In genomic region chr18:41747723-41748242, GRCh38 we compare ENCODE assay signal across 25 cellular contexts.
A peak's percentile ranks its signal among the peaks of the same experiment; 100 is the strongest.
DNase-seq lines count a peak whose midpoint lies in the region; ATAC-seq, FAIRE-seq and TF ChIP-seq lines count a peak whose summit lies in the region.
"Had no signal": no experiment of that assay in that cellular context is flagged by ENCODE, and none has a peak within 500 bp of the region (broad histone marks: within the 10 kb centered on the region; RNA-seq: fewer than 3 reads in every experiment).

No MANE protein-coding gene starts in this region.

- no peak for FAIRE-seq in A549 (lab: Jason Lieb, UNC)
- FAIRE-seq in D721Med (lab: Jason Lieb, UNC) = peak; percentile 6
- no peak for FAIRE-seq in K562 (lab: Jason Lieb, UNC)
- FAIRE-seq: A204.1, GM12878, GM12892, GM18507 had no signal

- TF ChIP-seq RAD21 in A549 (conservative IDR thresholded peaks at IDR 0.05 in 1 of 2, IDR thresholded peaks at IDR 0.05 in 1 of 2) = no peak
- no peak for TF ChIP-seq RAD21 in K562 (CRISPR knock-in tag; conservative IDR thresholded peaks at IDR 0.05 in 1 of 2, IDR thresholded peaks at IDR 0.05 in 1 of 2)

- no peaks in the 10 kb centered on the region for H3K4me1 ChIP-seq in A549
- no peaks in the 10 kb centered on the region for H3K4me1 ChIP-seq in K562 (replicated peaks in 1 of 2; ENCODE audit: control insufficient read depth in 2 of 2, insufficient read depth in 2 of 2, low read length in 2 of 2)
- H3K4me1 ChIP-seq: Caco-2 had no signal

- H3K9me1 ChIP-seq in K562 (ENCODE audit: control insufficient read depth, insufficient read depth, low read length) = no peaks in the 10 kb centered on the region

- H3K27ac ChIP-seq in A549 = no peak overlapping the region
- H3K27ac ChIP-seq in K562 (ENCODE audit: extremely low read depth, low read depth, low read length) = no peak overlapping the region
- H3K27ac ChIP-seq: BLaER1 treated with 17β-estradiol and CSF1 and Interleukin-3, amounts not matched to agents 10 nM and 100 nM; C4-2B had no signal

- ATAC-seq in A549 (no peak), K562 (no peak), GM21723 (IDR thresholded peaks at IDR 0.05; ENCODE audit: unreplicated experiment) (no peak), T-cell (replicated peaks in 1 of 4) (no peak)
- ATAC-seq: CD8-positive, alpha-beta T cell; GM12878 had no signal

- peaks cover 0 to 2% (median 0%) of the 10 kb centered on the region in 3 donors for H3K9me3 Mint-ChIP-seq in T-cell
- H3K9me3 Mint-ChIP-seq: CD4-positive, alpha-beta T cell; CD8-positive, alpha-beta T cell had no signal

- in situ Hi-C loops in K562 (cut with MboI) = no loop called here

- H3K4me3 ChIP-seq in A549 = no peak overlapping the region
- no peak overlapping the region for H3K4me3 ChIP-seq in K562
- H3K4me3 ChIP-seq: BLaER1 treated with 17β-estradiol and CSF1 and Interleukin-3, amounts not matched to agents 10 nM and 100 nM; GM12878 had no signal

- no peak overlapping the region for H3K4me2 ChIP-seq in A549
- H3K4me2 ChIP-seq in K562 (ENCODE audit: insufficient read depth, low read length) = no peak overlapping the region
- H3K4me2 ChIP-seq: BLaER1 treated with 17β-estradiol and CSF1 and Interleukin-3, amounts not matched to agents 10 nM and 100 nM had no signal

- no peak overlapping the region for H3K9ac ChIP-seq in K562 (ENCODE audit: insufficient read depth in 1 of 2, low read depth in 2 of 2, low read length in 2 of 2)
- H3K9ac ChIP-seq: BLaER1 treated with 17β-estradiol and CSF1 and Interleukin-3, amounts not matched to agents 10 nM and 100 nM had no signal

- no peak for TF ChIP-seq CTCF in A549 (IDR thresholded peaks at IDR 0.05)
- no peak for TF ChIP-seq CTCF in D721Med (IDR thresholded peaks at IDR 0.05; ENCODE audit: insufficient read depth, missing control alignments)
- TF ChIP-seq CTCF in K562 (IDR thresholded peaks at IDR 0.05 in 2 of 3, conservative IDR thresholded peaks at IDR 0.05 in 1 of 3; ENCODE audit: insufficient read depth in 2 of 3, low read depth in 1 of 3, low read length in 3 of 3) = no peak

- no peaks in the 10 kb centered on the region for H3K4me1 Mint-ChIP-seq in T-cell
- H3K4me1 Mint-ChIP-seq: B cell had no signal

- no peaks in the 10 kb centered on the region for H3K36me3 Mint-ChIP-seq in T-cell
- H3K36me3 Mint-ChIP-seq: CD8-positive, alpha-beta T cell had no signal

- no peaks in the 10 kb centered on the region for H3K27me3 Mint-ChIP-seq in T-cell
- H3K27me3 Mint-ChIP-seq: B cell; CD4-positive, alpha-beta T cell had no signal

- WGBS in A549 (ENCODE audit: missing lambda C conversion rate) = 4% methylated on average over 2 of the region's 2 CpGs
- 0% methylated on average over 2 of the region's 2 CpGs for WGBS in K562 (ENCODE audit: insufficient coverage, low coverage, missing lambda C conversion rate)

- TF ChIP-seq POLR2A in A549 (IDR thresholded peaks at IDR 0.05; ENCODE audit: low read length) (no peak), K562 (conservative IDR thresholded peaks at IDR 0.05) (no peak)

- H3K79me2 ChIP-seq in K562 (ENCODE audit: control insufficient read depth, insufficient read depth, low read length) = no peaks in the 10 kb centered on the region

- DNase-seq in A549 (ENCODE audit: low read depth in 1 of 2, low spot score in 1 of 2) (no peak), D721Med (ENCODE audit: insufficient read length, low spot score) (no peak), K562 (ENCODE audit: extremely low read depth in 1 of 4, low spot score in 3 of 4) (no peak), hypothalamus (lab: John Stamatoyannopoulos, UW) (no peak), T-cell (no peak)
- DNase-seq: 8988T; Caco-2; Calu3; CD4-positive, alpha-beta T cell; CD8-positive, alpha-beta T cell; DMS 273 treated with DMSO at 0.1 percent for 48 hours; DMS153; DMS53; DMS79; DND-41; EL; GDM1 had no signal

- CTCF ChIA-PET in A549 (lab: Yijun Ruan, JAX) = no interaction called here
- CTCF ChIA-PET in K562 (lab: Yijun Ruan, JAX; ENCODE audit: low intra/inter-chr PET ratio) = no interaction called here
- CTCF ChIA-PET in T-cell (lab: Charles Lee) = no interaction called here

- H3K27me3 ChIP-seq in K562 (ENCODE audit: control insufficient read depth in 2 of 2, insufficient read depth in 2 of 2, low read length in 2 of 2) = no peaks in the 10 kb centered on the region
- H3K27me3 ChIP-seq: BLaER1 treated with 17β-estradiol and CSF1 and Interleukin-3, amounts not matched to agents 10 nM and 100 nM had no signal

- POLR2A ChIA-PET in A549 (lab: Yijun Ruan, JAX) = no interaction called here
- POLR2A ChIA-PET in K562 (lab: Yijun Ruan, JAX) = no interaction called here
- POLR2A ChIA-PET in T-cell (lab: Charles Lee) = no interaction called here

- BruUV-seq in K562 (replicated peaks; lab: Mats Ljungman, UMichigan) = no TSS peak

- no peaks in the 10 kb centered on the region for H3K9me3 ChIP-seq in A549
- H3K9me3 ChIP-seq in K562 (replicated peaks; ENCODE audit: control insufficient read depth, insufficient read depth, low read depth, low read length) = no peaks in the 10 kb centered on the region
- H3K9me3 ChIP-seq: BLaER1 treated with 17β-estradiol and CSF1 and Interleukin-3, amounts not matched to agents 10 nM and 100 nM; Caco-2 had no signal

- intact Hi-C loops in K562 (cut with micrococcal nuclease) = no loop called here

- no peak overlapping the region for H3K4me3 Mint-ChIP-seq in T-cell
- H3K4me3 Mint-ChIP-seq: B cell; CD4-positive, alpha-beta T cell; CD8-positive, alpha-beta T cell had no signal

- no peaks in the 10 kb centered on the region for H4K20me1 ChIP-seq in K562 (replicated peaks; ENCODE audit: control insufficient read depth, insufficient read depth, low read length)
- H4K20me1 ChIP-seq: BLaER1 treated with 17β-estradiol and CSF1 and Interleukin-3, amounts not matched to agents 10 nM and 100 nM had no signal

- TF ChIP-seq EP300 in A549 (IDR thresholded peaks at IDR 0.05) (no peak), K562 (IDR thresholded peaks at IDR 0.05; ENCODE audit: low read length) (no peak)

- H3K36me3 ChIP-seq in K562 (ENCODE audit: control insufficient read depth, insufficient read depth, low read length) = no peaks in the 10 kb centered on the region
- H3K36me3 ChIP-seq: BLaER1 treated with 17β-estradiol and CSF1 and Interleukin-3, amounts not matched to agents 10 nM and 100 nM had no signal

- no peak overlapping the region for H2AFZ ChIP-seq in K562 (ENCODE audit: low read depth, low read length)

- H3K27ac Mint-ChIP-seq in T-cell = no peak overlapping the region
- H3K27ac Mint-ChIP-seq: B cell; CD4-positive, alpha-beta T cell; CD8-positive, alpha-beta T cell had no signal

TF ChIP-seq in A549, 52 proteins besides CTCF, POLR2A, EP300 and RAD21:
- TF ChIP-seq MAFK (IDR thresholded peaks at IDR 0.05; ENCODE audit: partially characterized antibody) (peak; percentile 35), HOXA7 (CRISPR knock-in tag; IDR thresholded peaks at IDR 0.05) (no peak)

TF ChIP-seq in K562, 482 proteins besides CTCF, POLR2A, EP300 and RAD21:
- TF ChIP-seq ZNF830 (CRISPR knock-in tag; IDR thresholded peaks at IDR 0.05) = no peak
- TF ChIP-seq MAFG (tag; conservative IDR thresholded peaks at IDR 0.05) = 0 out of 2 replicates have a peak, but pooled peaks have one; percentile 14
- TF ChIP-seq MAFF (IDR thresholded peaks at IDR 0.05; ENCODE audit: low read length) = 0 out of 2 replicates have a peak, but pooled peaks have one; percentile 4
- TF ChIP-seq THRB (CRISPR knock-in tag; conservative IDR thresholded peaks at IDR 0.05) = no peak
- TF ChIP-seq XRCC5 (IDR thresholded peaks at IDR 0.05; ENCODE audit: low read depth, low read length) = no peak
- TF ChIP-seq NEUROD1 (IDR thresholded peaks at IDR 0.05; ENCODE audit: borderline replicate concordance, low read depth, low read length, partially characterized antibody) = no peak

Comparison
In these comparisons a context has a peak if more than half of its experiments do, and no peak if none do; other contexts are left out.
1. Of the 35 proteins assayed by ChIP-seq in both K562 and A549: peak only in K562: none; only in A549: MAFK; in both: none; in neither: 34.